Comparison of ENCODE assay signal across 8 cellular contexts in genomic region chr19:7294571-7295212, GRCh38. TPM values are rescaled to one million over a fixed set of nuclear protein-coding genes. Genes with fewer than 3 reads are reported as not detected.
DNase-seq lines count a peak whose midpoint lies in the region; ATAC-seq and TF ChIP-seq lines count a peak whose summit lies in the region.

No MANE protein-coding gene starts in this region.

- no peaks in the 10 kb centered on the region for H3K79me2 ChIP-seq in fibroblast of lung (ENCODE audit: control insufficient read depth, insufficient read depth, low read length)

- H3K36me3 ChIP-seq in fibroblast of lung (ENCODE audit: control insufficient read depth, insufficient read depth, low read length) (no peaks in the 10 kb centered on the region), muscle layer of duodenum (ENCODE audit: control insufficient read depth in 1 of 2, insufficient read depth in 2 of 2, low read length in 2 of 2) (no peaks in the 10 kb centered on the region), thyroid gland (no peaks in the 10 kb centered on the region)

- TF ChIP-seq CTCF in fibroblast of lung (conservative IDR thresholded peaks at IDR 0.05 in 1 of 2, IDR thresholded peaks at IDR 0.05 in 1 of 2; ENCODE audit: low read depth in 1 of 2, low read length in 2 of 2) (peak in 1 of 2 donors; percentile 12), thyroid gland (IDR thresholded peaks at IDR 0.05) (peak; percentile 18 to 69 (median 55))

- POLR2A ChIA-PET in activated CD4-positive, alpha-beta T cell treated with anti-CD3 and anti-CD28 coated beads, Interleukin-2, amount 10 ng/mL, durations not matched to agents 7 days and 5 days (lab: Charles Lee) = no interaction called here

- peaks cover 39% of the 10 kb centered on the region for H3K27me3 Mint-ChIP-seq in activated CD4-positive, alpha-beta T cell treated with anti-CD3 and anti-CD28 coated beads, Interleukin-2, amount 10 ng/mL, durations not matched to agents 7 days and 5 days

- H3K4me1 ChIP-seq in fibroblast of lung (ENCODE audit: control insufficient read depth, extremely low read depth, insufficient read depth, low read length) = no peaks in the 10 kb centered on the region
- H3K4me1 ChIP-seq in muscle layer of duodenum (ENCODE audit: control insufficient read depth in 1 of 2, insufficient read depth in 2 of 2, low read length in 2 of 2) = peaks cover 3 to 16% of the 10 kb centered on the region in 2 donors
- H3K4me1 ChIP-seq in thyroid gland = peaks cover 14 to 26% of the 10 kb centered on the region in 2 donors

- TF ChIP-seq POLR2A in thyroid gland (IDR thresholded peaks at IDR 0.05) = no peak

- CTCF ChIA-PET in activated CD4-positive, alpha-beta T cell treated with anti-CD3 and anti-CD28 coated beads, Interleukin-2, amount 10 ng/mL, durations not matched to agents 7 days and 5 days (lab: Charles Lee) = no interaction called here

- H3K27ac ChIP-seq in fibroblast of lung (ENCODE audit: insufficient read depth, low read length) (no peak overlapping the region), muscle layer of duodenum (ENCODE audit: low read length) (peak overlapping the region; percentile 56), thyroid gland (peak overlapping the region; percentile 16 to 75 (median 69))

- H3K4me3 ChIP-seq in fibroblast of lung (replicated peaks in 1 of 4; ENCODE audit: control extremely low read depth in 1 of 4, insufficient read depth in 1 of 4, low read depth in 3 of 4, low read length in 4 of 4) (peak overlapping the region; percentile 55 to 69 (median 62)), muscle layer of duodenum (ENCODE audit: low read depth in 1 of 2, low read length in 2 of 2) (peak overlapping the region; percentile 74 to 75), thyroid gland (replicated peaks in 1 of 3) (peak overlapping the region in 2 of 3 donors; percentile 37 to 98)

- peak overlapping the region; percentile 51 for H3K4me2 ChIP-seq in fibroblast of lung (ENCODE audit: extremely low read depth, insufficient read depth, low read length)

- no peaks in the 10 kb centered on the region for H3K9me3 ChIP-seq in fibroblast of lung (ENCODE audit: control insufficient read depth, insufficient read depth, low read depth, low read length)
- no peaks in the 10 kb centered on the region for H3K9me3 ChIP-seq in muscle layer of duodenum (ENCODE audit: control insufficient read depth in 1 of 2, low read length in 2 of 2)
- H3K9me3 ChIP-seq in thyroid gland = no peaks in the 10 kb centered on the region

- DNase-seq in DMS 273 (lab: John Stamatoyannopoulos, UW; ENCODE audit: unreplicated experiment) (peak; percentile 78), NCI-H187 treated with DMSO at 0.1 percent for 48 hours (lab: John Stamatoyannopoulos, UW) (peak; percentile 0), fibroblast of lung (ENCODE audit: low read depth in 2 of 2) (peak; percentile 34 to 35), thyroid gland (peak; percentile 84 to 85)
- peak; percentile 10 for DNase-seq in activated CD4-positive, alpha-beta T cell treated with anti-CD3 and anti-CD28 coated beads, Interleukin-2, amount 10 ng/mL, durations not matched to agents 7 days and 5 days

- H3K36me3 Mint-ChIP-seq in activated CD4-positive, alpha-beta T cell treated with anti-CD3 and anti-CD28 coated beads, Interleukin-2, amount 10 ng/mL, durations not matched to agents 7 days and 5 days (ENCODE audit: low read depth) = no peaks in the 10 kb centered on the region

- no peaks in the 10 kb centered on the region for H3K9me3 Mint-ChIP-seq in activated CD4-positive, alpha-beta T cell treated with anti-CD3 and anti-CD28 coated beads, Interleukin-2, amount 10 ng/mL, durations not matched to agents 7 days and 5 days

- 3 to 4% methylated on average over 40 of the region's 40 CpGs for WGBS in thyroid gland, 2 donors

- ATAC-seq in GM21717 (IDR thresholded peaks at IDR 0.05; ENCODE audit: unreplicated experiment) (peak; percentile 43), HG02623 (IDR thresholded peaks at IDR 0.05; ENCODE audit: unreplicated experiment) (no peak)

- no peaks in the 10 kb centered on the region for H4K20me1 ChIP-seq in fibroblast of lung (ENCODE audit: control insufficient read depth, extremely low read depth, insufficient read depth, low read length)

- H3K4me3 Mint-ChIP-seq in activated CD4-positive, alpha-beta T cell treated with anti-CD3 and anti-CD28 coated beads, Interleukin-2, amount 10 ng/mL, durations not matched to agents 7 days and 5 days = peak overlapping the region; percentile 70

- intact Hi-C loops in thyroid gland (cut with DNase I) = loop anchor here (5.0 kb wide), 2 partner anchors 97 to 142 kb away; no protein-coding TSS in a partner anchor

- H3K27ac Mint-ChIP-seq in activated CD4-positive, alpha-beta T cell treated with anti-CD3 and anti-CD28 coated beads, Interleukin-2, amount 10 ng/mL, durations not matched to agents 7 days and 5 days = peak overlapping the region; percentile 62

- H3K27me3 ChIP-seq in fibroblast of lung (ENCODE audit: control insufficient read depth, insufficient read depth, low read length) = no peaks in the 10 kb centered on the region
- H3K27me3 ChIP-seq in muscle layer of duodenum (ENCODE audit: low read depth, low read length) = no peaks in the 10 kb centered on the region
- no peaks in the 10 kb centered on the region for H3K27me3 ChIP-seq in thyroid gland

- peaks cover 13% of the 10 kb centered on the region for H3K4me1 Mint-ChIP-seq in activated CD4-positive, alpha-beta T cell treated with anti-CD3 and anti-CD28 coated beads, Interleukin-2, amount 10 ng/mL, durations not matched to agents 7 days and 5 days

- peak overlapping the region; percentile 50 for H3K9ac ChIP-seq in fibroblast of lung (ENCODE audit: insufficient read depth, low read length)

- peak overlapping the region; percentile 57 for H2AFZ ChIP-seq in fibroblast of lung (ENCODE audit: low read length)

RNA-seq across cellular contexts. Expression of gene INSR, which starts 0.5 kb away (rescaled TPM):
- 1 to 10 TPM; 2.0 to 2.5 TPM for total RNA-seq in activated CD4-positive, alpha-beta T cell treated with anti-CD3 and anti-CD28 coated beads, Interleukin-2, amount 10 ng/mL, durations not matched to agents 7 days and 5 days
- 23.9 and 25.4 TPM in 2 replicates for total RNA-seq in fibroblast of lung
- 2.3 and 3.7 TPM in 2 replicates for polyA plus RNA-seq in fibroblast of lung
- polyA plus RNA-seq in fibroblast of lung (2012) = 2.4 and 4.6 TPM in 2 replicates
- polyA minus RNA-seq in fibroblast of lung (ENCODE audit: low replicate concordance) = 59.5 and 99.1 TPM in 2 replicates
- 100 to 1,000 TPM in 1 of 4 donors, 10 to 100 TPM in 3; 38.9 to 101 (median 67.7) TPM for total RNA-seq in thyroid gland

RNA-seq across cellular contexts. Expression of gene ARHGEF18, which starts 54.0 kb away (rescaled TPM):
- 10 to 100 TPM; 78.3 to 88.2 TPM for total RNA-seq in activated CD4-positive, alpha-beta T cell treated with anti-CD3 and anti-CD28 coated beads, Interleukin-2, amount 10 ng/mL, durations not matched to agents 7 days and 5 days
- total RNA-seq in fibroblast of lung (33.1 and 45.1 TPM in 2 replicates), thyroid gland (10 to 100 TPM; 22.6 to 37.2 (median 27.2) TPM)
- polyA plus RNA-seq in fibroblast of lung = 6.1 and 7.8 TPM in 2 replicates
- 19.8 and 20.8 TPM in 2 replicates for polyA plus RNA-seq in fibroblast of lung (2012)
- polyA minus RNA-seq in fibroblast of lung (ENCODE audit: low replicate concordance) = 5.6 and 11.1 TPM in 2 replicates

Comparison
In these comparisons a context has a peak if more than half of its experiments do, and no peak if none do; other contexts are left out.
1. DNase-seq: peak in every context shown above with its lines; median percentile 84 in thyroid gland; 78 in DMS 273; 34 in fibroblast of lung; 10 in activated CD4-positive, alpha-beta T cell treated with anti-CD3 and anti-CD28 coated beads, Interleukin-2, amount 10 ng/mL, durations not matched to agents 7 days and 5 days; 0 in NCI-H187 treated with DMSO at 0.1 percent for 48 hours.